In genomic region chr1:226827458-226827857, GRCh38 we compare ENCODE assay signal across 8 cellular contexts. TPM values are rescaled to one million over a fixed set of nuclear protein-coding genes. Genes with fewer than 3 reads are reported as not detected.
DNase-seq lines count a peak whose midpoint lies in the region; ATAC-seq, FAIRE-seq and TF ChIP-seq lines count a peak whose summit lies in the region.

No MANE protein-coding gene starts in this region.

- no peaks in the 10 kb centered on the region for H3K36me3 ChIP-seq in CD8-positive, alpha-beta T cell (ENCODE audit: insufficient read depth, low read length)
- H3K36me3 ChIP-seq in OCI-LY7 (ENCODE audit: insufficient read depth, low read length), result no peaks in the 10 kb centered on the region

- peak in 1 of 7 experiments; percentile 21 for DNase-seq in CD8-positive, alpha-beta T cell
- no peak for DNase-seq in OCI-LY7 (ENCODE audit: low spot score)
- DNase-seq in natural killer cell, result no peak
- no peak for DNase-seq in NCI-H2171 treated with DMSO at 0.1 percent for 48 hours (lab: John Stamatoyannopoulos, UW)
- no peak for DNase-seq in frontal cortex (ENCODE audit: low spot score in 2 of 2)
- DNase-seq in NCI-H510A (lab: John Stamatoyannopoulos, UW), result no peak
- DNase-seq in HT-29 (ENCODE audit: low spot score), result no peak

- no peak overlapping the region for H3K4me3 ChIP-seq in CD8-positive, alpha-beta T cell (ENCODE audit: low read depth, low read length)
- peak overlapping the region; percentile 42 for H3K4me3 ChIP-seq in OCI-LY7 (ENCODE audit: low read depth, low read length, poor library complexity, severe bottlenecking)

- H3K27me3 Mint-ChIP-seq in CD8-positive, alpha-beta T cell (ENCODE audit: low read depth), result no peaks in the 10 kb centered on the region
- H3K27me3 Mint-ChIP-seq in natural killer cell (ENCODE audit: low read depth in 2 of 2), result no peaks in the 10 kb centered on the region

- no TSS peak for BruUV-seq in OCI-LY7 (replicated peaks; lab: Mats Ljungman, UMichigan)

- peaks cover 20% of the 10 kb centered on the region for H3K4me1 Mint-ChIP-seq in CD8-positive, alpha-beta T cell (ENCODE audit: low read depth)
- H3K4me1 Mint-ChIP-seq in natural killer cell, result peaks cover 8 to 14% of the 10 kb centered on the region in 2 donors

- no peaks in the 10 kb centered on the region for H3K9me3 ChIP-seq in CD8-positive, alpha-beta T cell (ENCODE audit: low read length)
- no peaks in the 10 kb centered on the region for H3K9me3 ChIP-seq in OCI-LY7 (ENCODE audit: low read length)

- H3K79me2 ChIP-seq in OCI-LY7 (ENCODE audit: insufficient read depth, low read depth, low read length), result no peaks in the 10 kb centered on the region

- no peaks in the 10 kb centered on the region for H4K20me1 ChIP-seq in OCI-LY7 (ENCODE audit: insufficient read depth, low read length)

- H3K4me1 ChIP-seq in CD8-positive, alpha-beta T cell (ENCODE audit: insufficient read depth, low read length), result peaks cover 10% of the 10 kb centered on the region
- H3K4me1 ChIP-seq in OCI-LY7 (ENCODE audit: insufficient read depth, low read length, poor library complexity, severe bottlenecking), result peaks cover 43% of the 10 kb centered on the region

- intact Hi-C loops in CD8-positive, alpha-beta T cell (cut with DNase I, micrococcal nuclease), result loop anchor here (5.0 kb wide), 2 partner anchors 95 to 140 kb away; no protein-coding TSS in a partner anchor
- intact Hi-C loops in OCI-LY7 (cut with micrococcal nuclease; ENCODE audit: unreplicated experiment), result loop anchor here (5.0 kb wide), 2 partner anchors 65 to 140 kb away; no protein-coding TSS in a partner anchor
- intact Hi-C loops in natural killer cell (cut with micrococcal nuclease), result loop anchor here (5.0 to 10.0 kb wide), 3 partner anchors 93 to 280 kb away; partner anchors contain the start of genes ITPKB and STUM

- no peaks in the 10 kb centered on the region for H3K27me3 ChIP-seq in CD8-positive, alpha-beta T cell (ENCODE audit: insufficient read depth, low read length)

- POLR2A ChIA-PET in CD8-positive, alpha-beta T cell (lab: Charles Lee), result interaction anchor here (0.6 to 1.4 kb wide), 4 partner anchors 88 to 193 kb away, joined by 3 to 8 read pairs (median 5); partner anchors contain the start of gene ITPKB
- POLR2A ChIA-PET in OCI-LY7 (lab: Charles Lee), result interaction anchor here (1.2 to 2.2 kb wide), 4 partner anchors 64 to 165 kb away, joined by 3 to 8 read pairs (median 4); partner anchors contain the start of gene ITPKB

- peak overlapping the region; percentile 93; the same call in 1 of the 2 replicates for H2AFZ ChIP-seq in OCI-LY7 (ENCODE audit: low read length)

- H3K27ac Mint-ChIP-seq in CD8-positive, alpha-beta T cell, result peak overlapping the region; percentile 66
- H3K27ac Mint-ChIP-seq in natural killer cell, result peak overlapping the region; percentile 84

- H3K27ac ChIP-seq in CD8-positive, alpha-beta T cell (ENCODE audit: low read depth, low read length), result peak overlapping the region; percentile 46
- peak overlapping the region; percentile 58 for H3K27ac ChIP-seq in OCI-LY7 (ENCODE audit: low read depth, low read length, poor library complexity, severe bottlenecking)
- H3K27ac ChIP-seq in cingulate gyrus (ENCODE audit: low read depth, low read length), result peak overlapping the region; percentile 40

- H3K9me2 ChIP-seq in OCI-LY7 (ENCODE audit: insufficient read depth, low read length), result no peaks in the 10 kb centered on the region

- H3K4me3 Mint-ChIP-seq in CD8-positive, alpha-beta T cell, result peak overlapping the region; percentile 32
- H3K4me3 Mint-ChIP-seq in natural killer cell, result peak overlapping the region; percentile 59

- CTCF ChIA-PET in CD8-positive, alpha-beta T cell (lab: Charles Lee), result interaction anchor here (0.9 to 10.8 kb wide), 22 partner anchors 20 to 284 kb away, joined by 3 to 218 read pairs (median 4); partner anchors contain the start of gene ITPKB
- CTCF ChIA-PET in OCI-LY7 (lab: Charles Lee; ENCODE audit: unreplicated experiment), result interaction anchor here (0.8 to 1.4 kb wide), 3 partner anchors 149 to 201 kb away, joined by 3 to 4 read pairs (median 3); no protein-coding TSS in a partner anchor

- no peaks in the 10 kb centered on the region for H3K9me3 Mint-ChIP-seq in CD8-positive, alpha-beta T cell
- H3K9me3 Mint-ChIP-seq in natural killer cell, result no peaks in the 10 kb centered on the region

- FAIRE-seq in frontal cortex (lab: Jason Lieb, UNC), result no peak

- no peak for TF ChIP-seq CTCF in CD8-positive, alpha-beta T cell (IDR thresholded peaks at IDR 0.05)
- TF ChIP-seq CTCF in OCI-LY7 (conservative IDR thresholded peaks at IDR 0.05; ENCODE audit: low read length) (no peak), natural killer cell (IDR thresholded peaks at IDR 0.05) (no peak)

- ATAC-seq in CD8-positive, alpha-beta T cell, result peak; percentile 12
- no peak for ATAC-seq in natural killer cell

- H3K36me3 Mint-ChIP-seq in CD8-positive, alpha-beta T cell, result no peaks in the 10 kb centered on the region
- H3K36me3 Mint-ChIP-seq in natural killer cell, result no peaks in the 10 kb centered on the region

- H3K4me2 ChIP-seq in OCI-LY7 (ENCODE audit: low read length), result peak overlapping the region; percentile 67

RNA-seq across cellular contexts. Expression of gene PSEN2, which starts 43.0 kb away (rescaled TPM):
- total RNA-seq in CD8-positive, alpha-beta T cell, result 1 to 10 TPM in 1 of 2 experiments, under 1 TPM in 1; 1.00 to 1.7 TPM
- 1.2 and 1.7 TPM in 2 replicates for total RNA-seq in OCI-LY7 (2014; rRNA removed; shearing (Covaris generic))
- total RNA-seq in OCI-LY7 (2022) (0.48 TPM in 1 of 2 replicates, not detected in the other), natural killer cell (10 to 100 TPM; 12.6 to 22.8 (median 14.9) TPM), frontal cortex (33.4 TPM)
- 16.2 and 18.0 TPM in 2 replicates for total RNA-seq in HT-29 (2014; rRNA removed; shearing (Covaris generic))
